In the genomic region with DNA sequence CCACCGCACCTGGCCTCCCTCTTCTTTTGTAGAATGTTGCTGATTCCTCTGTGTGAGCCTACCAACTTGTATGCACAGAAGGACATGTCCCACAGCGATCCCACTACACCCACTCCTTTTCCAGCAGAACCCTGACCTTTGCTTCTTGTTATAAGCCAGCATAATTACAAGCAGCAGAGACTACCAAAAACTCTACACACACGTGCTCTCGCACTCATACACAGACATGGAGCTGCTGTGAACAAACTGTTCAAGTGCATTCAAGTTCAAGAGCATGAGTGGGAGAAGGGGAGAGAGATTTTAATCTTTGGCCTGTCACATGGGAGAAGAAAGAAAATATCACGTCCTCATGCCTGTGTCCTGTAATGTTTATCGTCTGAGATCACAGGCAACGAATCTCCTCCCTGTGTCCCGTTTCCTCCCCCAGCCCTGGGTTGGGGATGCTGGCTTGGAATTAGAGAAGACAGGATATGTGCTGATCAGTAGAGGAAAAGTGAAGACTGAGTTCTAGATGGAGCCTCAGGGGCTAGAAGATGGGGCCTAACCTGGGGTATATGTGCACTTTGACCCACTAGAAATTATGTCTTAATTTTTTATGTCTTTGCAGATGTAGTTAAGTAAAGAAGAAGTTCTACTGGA, we compare ENCODE assay signal across 24 cellular contexts.
DNase-seq lines count a peak whose midpoint lies in the region; ATAC-seq and TF ChIP-seq lines count a peak whose summit lies in the region.
"Had no signal": no experiment of that assay in that cellular context is flagged by ENCODE, and none has a peak within 500 bp of the region (broad histone marks: within the 10 kb centered on the region; RNA-seq: fewer than 3 reads in every experiment).

No MANE protein-coding gene starts in this region.

- intact Hi-C loops in activated CD4-positive, alpha-beta T cell treated with anti-CD3 and anti-CD28 coated beads, Interleukin-2, amount 10 ng/mL, durations not matched to agents 24 days and 14 days (cut with micrococcal nuclease), result no loop called here
- intact Hi-C loops in mucosa of descending colon (cut with DNase I, micrococcal nuclease) (no loop called here), head of caudate nucleus (cut with DNase I) (no loop called here)

- H3K9me3 Mint-ChIP-seq in activated CD4-positive, alpha-beta T cell treated with anti-CD3 and anti-CD28 coated beads, Interleukin-2, amount 10 ng/mL, durations not matched to agents 24 days and 14 days, result peaks cover 7% of the 10 kb centered on the region
- H3K9me3 Mint-ChIP-seq: CD8-positive, alpha-beta T cell; HFFc6; IgD-negative memory B cell had no signal

- no peaks in the 10 kb centered on the region for H3K4me1 Mint-ChIP-seq in activated CD4-positive, alpha-beta T cell treated with anti-CD3 and anti-CD28 coated beads, Interleukin-2, amount 10 ng/mL, durations not matched to agents 24 days and 14 days
- H3K4me1 Mint-ChIP-seq: B cell, IgD-negative memory B cell had no signal

- H3K36me3 ChIP-seq in mucosa of descending colon (ENCODE audit: low read depth), result no peaks in the 10 kb centered on the region
- H3K36me3 ChIP-seq: HAP-1 had no signal

- no peaks in the 10 kb centered on the region for H3K4me1 ChIP-seq in mucosa of descending colon (ENCODE audit: low read depth)
- H3K4me1 ChIP-seq: Caco-2, HAP-1 had no signal

- DNase-seq in activated CD4-positive, alpha-beta T cell treated with anti-CD3 and anti-CD28 coated beads, Interleukin-2, amount 10 ng/mL, durations not matched to agents 24 days and 14 days, result peak; percentile 43
- no peak for DNase-seq in activated CD4-positive, alpha-beta T cell treated with anti-CD3 and anti-CD28 coated beads, Interleukin-2, amount 50 U/mL, for 48 hours
- DNase-seq in left kidney (ENCODE audit: low read depth, low spot score) (peak; percentile 19), mucosa of descending colon (no peak), head of caudate nucleus (no peak), NCI-H2029 treated with DMSO at 0.1 percent for 48 hours (lab: John Stamatoyannopoulos, UW) (no peak)
- DNase-seq: Caco-2; CD8-positive, alpha-beta T cell; GOT3; HFFc6; NCI-H1092; NCI-H1417 treated with DMSO at 0.1 percent for 48 hours; NCI-H1694 treated with DMSO at 0.1 percent for 48 hours; NCI-H2081 treated with DMSO at 0.1 percent for 48 hours; NCI-H2171; NCI-H226; NCI-H510A; NCI-H69; SHP77 had no signal

- no peak for TF ChIP-seq CTCF in mucosa of descending colon (IDR thresholded peaks at IDR 0.05)

- peaks cover 29% of the 10 kb centered on the region for H3K27me3 Mint-ChIP-seq in activated CD4-positive, alpha-beta T cell treated with anti-CD3 and anti-CD28 coated beads, Interleukin-2, amount 10 ng/mL, durations not matched to agents 24 days and 14 days

- no peaks in the 10 kb centered on the region for H3K9me3 ChIP-seq in mucosa of descending colon
- H3K9me3 ChIP-seq: Caco-2, HAP-1 had no signal

- H3K27ac Mint-ChIP-seq in activated CD4-positive, alpha-beta T cell treated with anti-CD3 and anti-CD28 coated beads, Interleukin-2, amount 10 ng/mL, durations not matched to agents 24 days and 14 days, result no peak overlapping the region
- H3K27ac Mint-ChIP-seq: B cell; CD8-positive, alpha-beta T cell; HFFc6; IgD-negative memory B cell had no signal

- ATAC-seq in mucosa of descending colon (peak; percentile 34), HG02798 (IDR thresholded peaks at IDR 0.05; ENCODE audit: poor library complexity, unreplicated experiment) (no peak)
- ATAC-seq: CD8-positive, alpha-beta T cell; Panc1 had no signal

- H3K4me3 ChIP-seq in mucosa of descending colon, result no peak overlapping the region
- H3K4me3 ChIP-seq: HAP-1 had no signal

- no peak overlapping the region for H3K4me3 Mint-ChIP-seq in activated CD4-positive, alpha-beta T cell treated with anti-CD3 and anti-CD28 coated beads, Interleukin-2, amount 10 ng/mL, durations not matched to agents 24 days and 14 days
- H3K4me3 Mint-ChIP-seq: B cell; CD8-positive, alpha-beta T cell; HFFc6; IgD-negative memory B cell had no signal

- no peaks in the 10 kb centered on the region for H3K36me3 Mint-ChIP-seq in activated CD4-positive, alpha-beta T cell treated with anti-CD3 and anti-CD28 coated beads, Interleukin-2, amount 10 ng/mL, durations not matched to agents 24 days and 14 days (ENCODE audit: low read depth)
- H3K36me3 Mint-ChIP-seq: CD8-positive, alpha-beta T cell had no signal

Comparison
In these comparisons a context has a peak if more than half of its experiments do, and no peak if none do; other contexts are left out.
1. DNase-seq: peak in activated CD4-positive, alpha-beta T cell treated with anti-CD3 and anti-CD28 coated beads, Interleukin-2, amount 10 ng/mL, durations not matched to agents 24 days and 14 days (single experiment) and left kidney (single experiment); none in activated CD4-positive, alpha-beta T cell treated with anti-CD3 and anti-CD28 coated beads, Interleukin-2, amount 50 U/mL, for 48 hours (0 of 2), mucosa of descending colon (0 of 3), head of caudate nucleus (0 of 42) and NCI-H2029 treated with DMSO at 0.1 percent for 48 hours (single experiment).